In the genomic region with DNA sequence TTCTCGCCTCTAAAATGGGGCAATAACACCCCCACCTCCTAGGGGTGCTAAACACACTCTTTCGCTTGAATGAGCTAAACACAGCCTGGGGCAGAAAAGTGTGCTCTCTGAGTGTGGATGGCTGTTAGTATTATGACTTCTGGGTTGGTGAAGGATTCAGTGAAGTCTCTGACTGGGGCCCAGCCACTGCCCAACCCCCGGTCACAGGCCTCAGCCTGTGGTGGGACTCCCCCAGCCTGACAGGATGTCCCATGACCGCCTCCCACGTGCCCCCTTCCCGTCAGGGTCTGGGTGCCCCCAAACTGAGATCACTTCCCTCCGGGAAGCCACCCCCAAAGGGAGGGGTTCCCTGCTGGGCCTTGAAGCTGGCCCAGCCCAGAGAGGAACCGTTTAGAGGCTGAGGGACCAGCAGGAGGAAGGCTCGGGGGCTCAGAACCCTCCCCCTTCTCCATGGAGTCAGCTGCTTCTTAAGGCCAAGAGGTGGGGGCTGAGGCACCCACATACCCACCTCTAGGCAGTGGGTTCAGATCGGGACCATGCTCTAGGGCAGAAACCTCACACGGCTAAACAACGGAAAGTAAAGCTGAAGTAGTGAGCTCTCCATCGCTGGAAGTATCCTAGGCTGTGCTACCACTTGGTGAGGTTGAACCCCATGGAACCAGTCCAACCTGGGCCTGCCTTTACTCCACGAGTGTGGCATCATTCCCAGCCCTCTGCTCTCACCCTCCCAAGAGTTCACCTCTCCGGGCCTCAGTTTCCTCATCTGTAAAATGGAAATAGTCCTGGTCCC, we compare ENCODE assay signal across 10 cellular contexts. TPM values are rescaled to one million over a fixed set of nuclear protein-coding genes. Genes with fewer than 3 reads are reported as not detected.
DNase-seq lines count a peak whose midpoint lies in the region; ATAC-seq and TF ChIP-seq lines count a peak whose summit lies in the region.
"Had no signal": no experiment of that assay in that cellular context is flagged by ENCODE, and none has a peak within 500 bp of the region (broad histone marks: within the 10 kb centered on the region; RNA-seq: fewer than 3 reads in every experiment).

No MANE protein-coding gene starts in this region.

- H2AFZ ChIP-seq in OCI-LY1 (ENCODE audit: low read length), result no peak overlapping the region

- H3K4me3 ChIP-seq in OCI-LY1 (ENCODE audit: low read depth, low read length, poor library complexity, severe bottlenecking) (peak overlapping the region; percentile 25), testis (no peak overlapping the region)
- H3K4me3 ChIP-seq in effector memory CD4-positive, alpha-beta T cell (ENCODE audit: insufficient read depth, low read depth, low read length, poor library complexity, severe bottlenecking), result no peak overlapping the region

- H3K9me2 ChIP-seq in OCI-LY1 (ENCODE audit: low read depth, low read length), result no peaks in the 10 kb centered on the region

- H3K4me1 ChIP-seq in OCI-LY1 (ENCODE audit: insufficient read depth, low read length, severe bottlenecking), result peaks cover 100% of the 10 kb centered on the region
- peaks cover 20% of the 10 kb centered on the region for H3K4me1 ChIP-seq in effector memory CD4-positive, alpha-beta T cell (ENCODE audit: control insufficient read depth, insufficient read depth, low read length, poor library complexity, severe bottlenecking)
- H3K4me1 ChIP-seq in testis, result peaks cover 22% of the 10 kb centered on the region

- H3K36me3 ChIP-seq in OCI-LY1 (ENCODE audit: insufficient read depth, low read length) (peaks cover 80% of the 10 kb centered on the region; the same call in 1 of the 2 replicates), testis (ENCODE audit: low read depth, missing control alignments) (no peaks in the 10 kb centered on the region)
- H3K36me3 ChIP-seq in effector memory CD4-positive, alpha-beta T cell (ENCODE audit: control insufficient read depth, insufficient read depth, low read length), result peaks cover 3% of the 10 kb centered on the region

- peak; percentile 21 for DNase-seq in activated naive CD4-positive, alpha-beta T cell treated with Interleukin-2 at 50 U/mL for 16 hours
- no peak for DNase-seq in activated naive CD4-positive, alpha-beta T cell treated with anti-CD3 and anti-CD28 coated beads, Interleukin-2, amount 50 U/mL, for 16 hours
- DNase-seq in effector memory CD4-positive, alpha-beta T cell, result no peak
- peak; percentile 44 for DNase-seq in testis
- DNase-seq in cerebellar cortex (ENCODE audit: low spot score), result no peak
- no peak for DNase-seq in DMS 273 treated with DMSO at 0.1 percent for 48 hours (lab: John Stamatoyannopoulos, UW)
- DNase-seq: cortex of kidney had no signal

- peak overlapping the region; percentile 66 for H3K9ac ChIP-seq in OCI-LY1 (ENCODE audit: low read length)
- H3K9ac ChIP-seq: KMS-11 had no signal

- no peaks in the 10 kb centered on the region for H3K27me3 ChIP-seq in OCI-LY1 (ENCODE audit: insufficient read depth, low read length)
- no peaks in the 10 kb centered on the region for H3K27me3 ChIP-seq in effector memory CD4-positive, alpha-beta T cell (replicated peaks; ENCODE audit: control insufficient read depth, insufficient read depth, low read length, poor library complexity, severe bottlenecking)
- H3K27me3 ChIP-seq in testis, result no peaks in the 10 kb centered on the region

- 48 to 64% methylated on average over 9 to 15 of the region's 15 CpGs for WGBS in testis, 2 donors

- peak overlapping the region; percentile 99 for H3K27ac ChIP-seq in OCI-LY1 (ENCODE audit: low read depth, low read length, poor library complexity, severe bottlenecking)
- H3K27ac ChIP-seq in effector memory CD4-positive, alpha-beta T cell (ENCODE audit: insufficient read depth, low read length, poor library complexity, severe bottlenecking), result peak overlapping the region; percentile 45
- peak overlapping the region; percentile 47 to 82 for H3K27ac ChIP-seq in testis
- H3K27ac ChIP-seq: KMS-11 had no signal

- TF ChIP-seq POLR2A in testis (IDR thresholded peaks at IDR 0.05), result no peak

- peaks cover 31% of the 10 kb centered on the region for H3F3A ChIP-seq in OCI-LY1 (ENCODE audit: insufficient read depth, low read length)

- peaks cover 11% of the 10 kb centered on the region; the same call in 1 of the 2 replicates for H3K79me2 ChIP-seq in OCI-LY1 (ENCODE audit: insufficient read depth, low read length)

- peak overlapping the region; percentile 68 for H3K4me2 ChIP-seq in OCI-LY1 (ENCODE audit: low read length)
- H3K4me2 ChIP-seq: KMS-11 had no signal

- no peak for TF ChIP-seq CTCF in OCI-LY1 (IDR thresholded peaks at IDR 0.05; ENCODE audit: low read length)
- TF ChIP-seq CTCF in testis (IDR thresholded peaks at IDR 0.05), result no peak

- no peak for ATAC-seq in GM18870 (IDR thresholded peaks at IDR 0.05; ENCODE audit: unreplicated experiment)

- H3K9me3 ChIP-seq in OCI-LY1 (ENCODE audit: low read length) (no peaks in the 10 kb centered on the region), testis (no peaks in the 10 kb centered on the region)
- H3K9me3 ChIP-seq in effector memory CD4-positive, alpha-beta T cell (ENCODE audit: control insufficient read depth, low read length), result no peaks in the 10 kb centered on the region

- intact Hi-C loops in testis (cut with DNase I; ENCODE audit: low total_unique reads), result no loop called here

- H4K20me1 ChIP-seq in OCI-LY1 (ENCODE audit: insufficient read depth, low read length), result no peaks in the 10 kb centered on the region

RNA-seq across cellular contexts. Expression of a gene that starts 13.8 kb away (rescaled TPM):
- 10 to 100 TPM; 22.8 to 26.9 TPM for total RNA-seq in testis
- 15.0 TPM for polyA plus RNA-seq in testis (ENCODE audit: insufficient read depth, low read depth, low replicate concordance)

Comparison
In these comparisons a context has a peak if more than half of its experiments do, and no peak if none do; other contexts are left out.
1. DNase-seq: peak in activated naive CD4-positive, alpha-beta T cell treated with Interleukin-2 at 50 U/mL for 16 hours (single experiment) and testis (single experiment); none in activated naive CD4-positive, alpha-beta T cell treated with anti-CD3 and anti-CD28 coated beads, Interleukin-2, amount 50 U/mL, for 16 hours (single experiment), effector memory CD4-positive, alpha-beta T cell (0 of 3), cerebellar cortex (single experiment) and DMS 273 treated with DMSO at 0.1 percent for 48 hours (single experiment).
2. H3K27ac ChIP-seq: peak in every context shown above with its lines; median percentile 99 in OCI-LY1; 64 in testis; 45 in effector memory CD4-positive, alpha-beta T cell.